ENCODE assay signal across 11 cellular contexts in the genomic region with DNA sequence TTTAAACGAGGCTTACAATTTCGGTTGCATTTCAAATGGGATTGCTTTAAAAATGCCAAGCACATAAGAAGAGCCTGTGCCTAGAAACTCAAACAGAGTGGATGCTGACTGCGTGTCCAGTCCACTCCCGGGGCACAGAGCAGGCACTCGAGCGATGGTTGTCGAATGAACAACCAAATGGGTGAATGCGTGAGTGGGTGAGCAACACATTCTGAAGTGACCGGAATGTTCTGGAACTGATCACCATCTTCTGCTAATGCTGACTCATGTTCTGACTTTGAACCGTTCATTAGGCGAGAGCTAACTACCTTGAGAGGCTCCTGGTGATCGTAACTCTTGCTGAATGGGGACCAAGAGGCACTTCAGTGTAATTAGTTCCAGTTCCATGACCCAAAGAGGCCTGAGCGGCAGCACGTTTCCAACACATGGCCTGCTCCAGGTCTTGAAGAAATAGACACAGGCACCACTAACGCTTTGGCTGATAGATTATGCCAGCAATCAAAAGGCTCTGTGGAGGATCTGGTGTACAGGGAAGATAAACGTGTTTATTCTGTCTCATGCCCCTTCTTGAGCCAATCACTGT. TPM values are rescaled to one million over a fixed set of nuclear protein-coding genes. Genes with fewer than 3 reads are reported as not detected.
A peak's percentile ranks its signal among the peaks of the same experiment; 100 is the strongest.
DNase-seq lines count a peak whose midpoint lies in the region; ATAC-seq, FAIRE-seq and TF ChIP-seq lines count a peak whose summit lies in the region.
"Had no signal": no experiment of that assay in that cellular context is flagged by ENCODE, and none has a peak within 500 bp of the region (broad histone marks: within the 10 kb centered on the region; RNA-seq: fewer than 3 reads in every experiment).

No MANE protein-coding gene starts in this region.

- peak overlapping the region; percentile 96 for H3K27ac Mint-ChIP-seq in T-helper 17 cell
- no peak overlapping the region for H3K27ac Mint-ChIP-seq in glutamatergic neuron (ENCODE audit: unreplicated experiment)

- H3K9me3 ChIP-seq in T-helper 17 cell (ENCODE audit: control insufficient read depth, low read length, poor library complexity, severe bottlenecking): no peaks in the 10 kb centered on the region

- H3K9me3 Mint-ChIP-seq in glutamatergic neuron (ENCODE audit: unreplicated experiment): peaks cover 9% of the 10 kb centered on the region

- H3K4me1 Mint-ChIP-seq in T-helper 17 cell (peaks cover 30% of the 10 kb centered on the region), glutamatergic neuron (ENCODE audit: low read depth, unreplicated experiment) (peaks cover 2% of the 10 kb centered on the region)

- peak overlapping the region; percentile 90 for H3K4me3 Mint-ChIP-seq in T-helper 17 cell
- no peak overlapping the region for H3K4me3 Mint-ChIP-seq in glutamatergic neuron (ENCODE audit: unreplicated experiment)

- DNase-seq in DMS79 (lab: John Stamatoyannopoulos, UW) (peak; percentile 94), T-helper 17 cell (no peak), fibroblast of mammary gland (ENCODE audit: low read depth) (peak; percentile 11), glutamatergic neuron (no peak), SKM-1 treated with dmso at 0.1 percent for 144 hours (lab: John Stamatoyannopoulos, UW; ENCODE audit: unreplicated experiment) (no peak), SHP77 treated with DMSO at 0.1 percent for 48 hours (lab: John Stamatoyannopoulos, UW) (no peak), urothelium cell line (ENCODE audit: low spot score) (no peak)
- DNase-seq: DMS 273 treated with DMSO at 0.1 percent for 48 hours, NCI-H774 had no signal

- FAIRE-seq in urothelium cell line (lab: Jason Lieb, UNC): no peak
- FAIRE-seq: colon had no signal

- no peaks in the 10 kb centered on the region for H3K36me3 Mint-ChIP-seq in T-helper 17 cell (ENCODE audit: low read depth)
- peaks cover 7% of the 10 kb centered on the region for H3K36me3 Mint-ChIP-seq in glutamatergic neuron (ENCODE audit: unreplicated experiment)

- peak; percentile 3 for ATAC-seq in GM21447 (IDR thresholded peaks at IDR 0.05; ENCODE audit: unreplicated experiment)
- ATAC-seq in T-helper 17 cell: no peak

- no peak overlapping the region for H3K4me3 ChIP-seq in fibroblast of mammary gland (ENCODE audit: control insufficient read depth, low read depth, low read length)

- H3K27me3 Mint-ChIP-seq in T-helper 17 cell: no peaks in the 10 kb centered on the region
- peaks cover 21% of the 10 kb centered on the region for H3K27me3 Mint-ChIP-seq in glutamatergic neuron (ENCODE audit: unreplicated experiment)

- TF ChIP-seq CTCF in fibroblast of mammary gland (conservative IDR thresholded peaks at IDR 0.05; ENCODE audit: control insufficient read depth, insufficient read depth, low read depth, low read length) (no peak), glutamatergic neuron (IDR thresholded peaks at IDR 0.05; ENCODE audit: partially characterized antibody, unreplicated experiment) (no peak)

RNA-seq across cellular contexts. Expression of a gene that starts 37.9 kb away (rescaled TPM):
- 10 to 100 TPM in 1 of 2 donors, 1 to 10 TPM in 1; 5.4 to 22.8 TPM for total RNA-seq in T-helper 17 cell
- total RNA-seq in glutamatergic neuron (ENCODE audit: unreplicated experiment): 1.0 TPM

Comparison
In these comparisons a context has a peak if more than half of its experiments do, and no peak if none do; other contexts are left out.
1. DNase-seq: peak in DMS79 (single experiment) and fibroblast of mammary gland (single experiment); none in T-helper 17 cell (0 of 3), glutamatergic neuron (single experiment), SKM-1 treated with dmso at 0.1 percent for 144 hours (single experiment), SHP77 treated with DMSO at 0.1 percent for 48 hours (single experiment) and urothelium cell line (single experiment).